8 cellular contexts compared by ENCODE assay signal in genomic region chr14:104752735-104753527, GRCh38. TPM values are rescaled to one million over a fixed set of nuclear protein-coding genes. Genes with fewer than 3 reads are reported as not detected.
DNase-seq lines count a peak whose midpoint lies in the region; ATAC-seq and TF ChIP-seq lines count a peak whose summit lies in the region.

SIVA1 (plus strand) TSS chr14:104753147; CDS start chr14:104753202, 55 bp downstream.

- intact Hi-C loops in natural killer cell (cut with micrococcal nuclease), result loop anchor here (1.0 to 2.0 kb wide), 2 partner anchors 29 to 42 kb away; partner anchors contain the start of genes ADSS1 and AKT1

- no peaks in the 10 kb centered on the region for H3K9me3 Mint-ChIP-seq in natural killer cell

- TF ChIP-seq CTCF in natural killer cell (IDR thresholded peaks at IDR 0.05), result no peak

- no peaks in the 10 kb centered on the region for H3K27me3 Mint-ChIP-seq in natural killer cell (ENCODE audit: low read depth in 2 of 2)

- DNase-seq in ELF-1 (ENCODE audit: low read depth, low spot score) (peak; percentile 100), H7 (peak; percentile 100), M059J (ENCODE audit: low read depth) (peak; percentile 96), SHP77 (lab: John Stamatoyannopoulos, UW) (peak; percentile 99 to 100), fibroblast of peridontal ligament (ENCODE audit: extremely low read depth) (peak; percentile 97), natural killer cell (peak; percentile 98)
- DNase-seq in activated effector memory CD4-positive, alpha-beta T cell treated with Interleukin-2 at 50 U/mL for 16 hours, result peak; percentile 99
- DNase-seq in stimulated activated naive CD4-positive, alpha-beta T cell treated with Interleukin-2 at 50 U/mL for 16 hours (lab: John Stamatoyannopoulos, UW), result peak; percentile 100

- peaks cover 25 to 34% of the 10 kb centered on the region in 2 donors for H3K4me1 Mint-ChIP-seq in natural killer cell

- no peaks in the 10 kb centered on the region for H3K36me3 Mint-ChIP-seq in natural killer cell

- H3K27ac Mint-ChIP-seq in natural killer cell, result peak within 1 kb of the TSS; percentile 90 to 97

- peaks cover 19% of the 10 kb centered on the region for H3K36me3 ChIP-seq in H7 (replicated peaks; ENCODE audit: control insufficient read depth, insufficient read depth, low read length)

- peak within 1 kb of the TSS; percentile 97 for H3K4me3 ChIP-seq in H7 (ENCODE audit: insufficient read depth, low read depth, low read length)

- H3K4me3 Mint-ChIP-seq in natural killer cell, result peak within 1 kb of the TSS; percentile 97

- H3K27me3 ChIP-seq in H7 (ENCODE audit: control insufficient read depth, insufficient read depth, low read length), result no peaks in the 10 kb centered on the region

- ATAC-seq in natural killer cell, result peak; percentile 88 to 95 (median 88)

RNA-seq across cellular contexts. Expression of gene SIVA1, which starts in this region (rescaled TPM):
- total RNA-seq in H7 (2014; rRNA removed; shearing (Covaris generic)), result 206 and 249 TPM in 2 replicates
- 292 and 348 TPM in 2 replicates for total RNA-seq in M059J (2014; rRNA removed; shearing (Covaris generic))
- 10 to 100 TPM; 59.7 to 74.8 (median 59.8) TPM for total RNA-seq in natural killer cell

Comparison
In these comparisons a context has a peak if more than half of its experiments do, and no peak if none do; other contexts are left out.
1. Peak in every context shown above with its lines: DNase-seq, ATAC-seq and H3K4me3 ChIP-seq.